Comparison of ENCODE assay signal across 1 cellular context in genomic region chr3:112640864-112641751, GRCh38.
TF ChIP-seq lines count a peak whose summit lies in the region.

Gene CCDC80, minus strand, starts transcription at chr3:112641143. Its CDS starts 1,238 bp downstream, at chr3:112639905.

TF ChIP-seq in HCT116, 20 proteins besides CTCF, POLR2A, EP300 and RAD21 (continued from another document):
- TF ChIP-seq REST (IDR thresholded peaks at IDR 0.05; ENCODE audit: low read depth) (no peak), SIN3A (IDR thresholded peaks at IDR 0.05; ENCODE audit: low read depth) (no peak), EGR1 (IDR thresholded peaks at IDR 0.05; ENCODE audit: low read depth) (no peak)
